Comparison of ENCODE assay signal across 19 cellular contexts in genomic region chr10:107054469-107055156, GRCh38.
DNase-seq lines count a peak whose midpoint lies in the region; ATAC-seq and TF ChIP-seq lines count a peak whose summit lies in the region.
"Had no signal": no experiment of that assay in that cellular context is flagged by ENCODE, and none has a peak within 500 bp of the region (broad histone marks: within the 10 kb centered on the region; RNA-seq: fewer than 3 reads in every experiment).

No MANE protein-coding gene starts in this region.

- H3K4me3 ChIP-seq in body of pancreas (no peak overlapping the region), liver (ENCODE audit: low read depth in 1 of 3, low read length in 3 of 3) (no peak overlapping the region), aorta (ENCODE audit: low read length in 2 of 2) (no peak overlapping the region)
- H3K4me3 ChIP-seq: MG63, Peyer's patch had no signal

- DNase-seq in body of pancreas, result peak in 3 of 4 donors; percentile 8 to 15 (median 13)
- DNase-seq in activated naive CD4-positive, alpha-beta T cell (lab: John Stamatoyannopoulos, UW), result no peak
- no peak for DNase-seq in activated naive CD4-positive, alpha-beta T cell treated with anti-CD3 and anti-CD28 coated beads, Interleukin-2, amount 50 U/mL, for 16 hours
- DNase-seq in stimulated activated naive CD8-positive, alpha-beta T cell treated with anti-CD3 and anti-CD28 coated beads, Interleukin-15, amount 100 ng/mL, for 72 hours, result no peak
- DNase-seq in aorta, result no peak
- DNase-seq: CD4-positive, CD25-positive, alpha-beta regulatory T cell; EL; GF-D8; MG63; NCI-H1417 treated with DMSO at 0.1 percent for 48 hours; NCI-H187; NCI-H2107; NCI-H2227 treated with DMSO at 0.1 percent for 48 hours; NCI-H510A; NCI-H774; Peyer's patch had no signal

- TF ChIP-seq POLR2A in body of pancreas (IDR thresholded peaks at IDR 0.05), result no peak

- intact Hi-C loops in body of pancreas (cut with DNase I), result no loop called here
- intact Hi-C loops in aorta (cut with DNase I), result no loop called here

- H3K27me3 ChIP-seq in body of pancreas (no peaks in the 10 kb centered on the region), liver (ENCODE audit: control insufficient read depth in 4 of 4, insufficient read depth in 4 of 4, low read length in 3 of 4) (no peaks in the 10 kb centered on the region), aorta (ENCODE audit: control insufficient read depth in 1 of 2, insufficient read depth in 2 of 2, low read length in 1 of 2) (peaks cover 0 to 3% of the 10 kb centered on the region in 2 donors)
- H3K27me3 ChIP-seq: MG63, Peyer's patch had no signal

- peak; percentile 47 to 64 for TF ChIP-seq RAD21 in liver (IDR thresholded peaks at IDR 0.05)

- H3K36me3 ChIP-seq in body of pancreas (replicated peaks in 1 of 2; ENCODE audit: insufficient read depth in 1 of 2, low read depth in 2 of 2) (no peaks in the 10 kb centered on the region), liver (ENCODE audit: control insufficient read depth in 4 of 4, insufficient read depth in 3 of 4, low read depth in 1 of 4, low read length in 3 of 4) (no peaks in the 10 kb centered on the region), aorta (ENCODE audit: control insufficient read depth in 1 of 2, insufficient read depth in 2 of 2, low read length in 1 of 2) (no peaks in the 10 kb centered on the region)
- H3K36me3 ChIP-seq: MG63, Peyer's patch had no signal

- H3K27me3 Mint-ChIP-seq in stimulated activated naive CD8-positive, alpha-beta T cell treated with anti-CD3 and anti-CD28 coated beads, Interleukin-15, amount 100 ng/mL, for 72 hours, result no peaks in the 10 kb centered on the region
- H3K27me3 Mint-ChIP-seq: CD4-positive, CD25-positive, alpha-beta regulatory T cell had no signal

- H3K4me1 ChIP-seq in body of pancreas, result peaks cover 6% of the 10 kb centered on the region
- H3K4me1 ChIP-seq in liver (ENCODE audit: control insufficient read depth in 4 of 4, insufficient read depth in 4 of 4, low read length in 3 of 4), result peaks cover 2 to 36% (median 29%) of the 10 kb centered on the region in 4 donors
- no peaks in the 10 kb centered on the region for H3K4me1 ChIP-seq in aorta (ENCODE audit: control insufficient read depth in 1 of 2, insufficient read depth in 2 of 2, low read length in 2 of 2)
- H3K4me1 ChIP-seq: Peyer's patch had no signal

- H3K27ac ChIP-seq in body of pancreas (peak overlapping the region in 3 of 4 donors; percentile 28 to 67 (median 52)), liver (ENCODE audit: low read depth in 1 of 2, low read length in 2 of 2) (peak overlapping the region; percentile 76 to 86), aorta (ENCODE audit: low read depth in 1 of 2, low read length in 2 of 2) (no peak overlapping the region)
- H3K27ac ChIP-seq: Peyer's patch had no signal

- WGBS in body of pancreas, 2 donors, result 14 to 20% methylated on average over 3 of the region's 3 CpGs
- WGBS in liver, result 31% methylated on average over 3 of the region's 3 CpGs
- WGBS in aorta, 2 donors, result 43 to 51% methylated on average over 3 of the region's 3 CpGs

- H3K9ac ChIP-seq in liver (ENCODE audit: low read depth in 1 of 2, low read length in 2 of 2), result peak overlapping the region in 1 of 2 donors; percentile 36

- no peak for TF ChIP-seq CTCF in body of pancreas (IDR thresholded peaks at IDR 0.05)
- TF ChIP-seq CTCF in liver (IDR thresholded peaks at IDR 0.05; ENCODE audit: low read depth, low read length, missing input control), result no peak

- no peaks in the 10 kb centered on the region for H3K9me3 ChIP-seq in body of pancreas
- no peaks in the 10 kb centered on the region for H3K9me3 ChIP-seq in liver (ENCODE audit: control insufficient read depth in 4 of 4, low read length in 3 of 4)
- H3K9me3 ChIP-seq in aorta (ENCODE audit: control insufficient read depth, low read length), result no peaks in the 10 kb centered on the region
- H3K9me3 ChIP-seq: MG63, Peyer's patch had no signal

- no peaks in the 10 kb centered on the region for H3K4me1 Mint-ChIP-seq in stimulated activated naive CD8-positive, alpha-beta T cell treated with anti-CD3 and anti-CD28 coated beads, Interleukin-15, amount 100 ng/mL, for 72 hours
- H3K4me1 Mint-ChIP-seq: CD4-positive, CD25-positive, alpha-beta regulatory T cell had no signal

- ATAC-seq in GM19324 (IDR thresholded peaks at IDR 0.05; ENCODE audit: low FRiP score, unreplicated experiment) (peak; percentile 48), body of pancreas (peak; percentile 68), aorta (ENCODE audit: low FRiP score) (no peak)
- no peak for ATAC-seq in stimulated activated naive CD8-positive, alpha-beta T cell treated with anti-CD3 and anti-CD28 coated beads, Interleukin-15, amount 100 ng/mL, for 72 hours
- ATAC-seq: HCT116 had no signal

- no peak overlapping the region for H3K27ac Mint-ChIP-seq in stimulated activated naive CD8-positive, alpha-beta T cell treated with anti-CD3 and anti-CD28 coated beads, Interleukin-15, amount 100 ng/mL, for 72 hours
- H3K27ac Mint-ChIP-seq: CD4-positive, CD25-positive, alpha-beta regulatory T cell had no signal

- H3K4me3 Mint-ChIP-seq in stimulated activated naive CD8-positive, alpha-beta T cell treated with anti-CD3 and anti-CD28 coated beads, Interleukin-15, amount 100 ng/mL, for 72 hours, result no peak overlapping the region
- H3K4me3 Mint-ChIP-seq: CD4-positive, CD25-positive, alpha-beta regulatory T cell had no signal

- peaks cover 0 to 7% of the 10 kb centered on the region in 2 donors for H3K9me3 Mint-ChIP-seq in stimulated activated naive CD8-positive, alpha-beta T cell treated with anti-CD3 and anti-CD28 coated beads, Interleukin-15, amount 100 ng/mL, for 72 hours

TF ChIP-seq in liver, 16 proteins besides CTCF, POLR2A, EP300 and RAD21:
- peak; percentile 67 for TF ChIP-seq ZBTB33 (IDR thresholded peaks at IDR 0.05)
- TF ChIP-seq HNF4G (IDR thresholded peaks at IDR 0.05), result peak; percentile 54
- TF ChIP-seq GABPA (IDR thresholded peaks at IDR 0.05 in 1 of 2, conservative IDR thresholded peaks at IDR 0.05 in 1 of 2), result no peak
- peak; percentile 93 to 94 for TF ChIP-seq HNF4A (conservative IDR thresholded peaks at IDR 0.05)
- peak; percentile 88 to 94 for TF ChIP-seq RXRA (IDR thresholded peaks at IDR 0.05)
- TF ChIP-seq ATF3 (IDR thresholded peaks at IDR 0.05), result peak; percentile 42
- peak; percentile 73 for TF ChIP-seq REST (IDR thresholded peaks at IDR 0.05)
- peak; percentile 96 for TF ChIP-seq SP1 (IDR thresholded peaks at IDR 0.05)
- peak; percentile 81 for TF ChIP-seq MAX (IDR thresholded peaks at IDR 0.05)
- peak; percentile 41 for TF ChIP-seq TAF1 (conservative IDR thresholded peaks at IDR 0.05)
- TF ChIP-seq JUND (IDR thresholded peaks at IDR 0.05), result peak; percentile 43 to 73
- TF ChIP-seq EGR1 (IDR thresholded peaks at IDR 0.05; ENCODE audit: low read depth in 2 of 2), result peak in 1 of 2 donors; percentile 41
- no peak for TF ChIP-seq FOXA1 (IDR thresholded peaks at IDR 0.05)
- peak; percentile 48 for TF ChIP-seq NR2F2 (IDR thresholded peaks at IDR 0.05)
- peak; percentile 45 for TF ChIP-seq FOXA2 (IDR thresholded peaks at IDR 0.05)
- peak; percentile 70 for TF ChIP-seq YY1 (IDR thresholded peaks at IDR 0.05)

Comparison
In these comparisons a context has a peak if more than half of its experiments do, and no peak if none do; other contexts are left out.
1. ATAC-seq: peak in GM19324 (single experiment) and body of pancreas (single experiment); none in stimulated activated naive CD8-positive, alpha-beta T cell treated with anti-CD3 and anti-CD28 coated beads, Interleukin-15, amount 100 ng/mL, for 72 hours (single experiment) and aorta (single experiment).
2. DNase-seq: peak in body of pancreas (3 of 4); none in activated naive CD4-positive, alpha-beta T cell (0 of 4), activated naive CD4-positive, alpha-beta T cell treated with anti-CD3 and anti-CD28 coated beads, Interleukin-2, amount 50 U/mL, for 16 hours (single experiment), stimulated activated naive CD8-positive, alpha-beta T cell treated with anti-CD3 and anti-CD28 coated beads, Interleukin-15, amount 100 ng/mL, for 72 hours (0 of 2) and aorta (0 of 2).
3. H3K27ac ChIP-seq: peak in body of pancreas (3 of 4) and liver (2 of 2); none in aorta (0 of 2).